Comparison of ENCODE assay signal across 22 cellular contexts in genomic region chr18:46133534-46133933, GRCh38.
"Had no signal": no experiment of that assay in that cellular context is flagged by ENCODE, and none has a peak within 500 bp of the region (broad histone marks: within the 10 kb centered on the region; RNA-seq: fewer than 3 reads in every experiment).

No MANE protein-coding gene starts in this region.

- H3K4me3 ChIP-seq: SJSA1, SK-N-MC had no signal

- H3K27me3 ChIP-seq: SJSA1 had no signal

- H3K27ac ChIP-seq: KMS-11, SJSA1, SK-N-MC had no signal

- H3K9ac ChIP-seq: KMS-11 had no signal

- DNase-seq: Kasumi-1, MV-4-11, NCI-H1048, NCI-H1105, NCI-H1417, NCI-H146, NCI-H1694 treated with DMSO at 0.1 percent for 48 hours, NCI-H1930, NCI-H2081 treated with DMSO at 0.1 percent for 48 hours, NCI-H2171, NCI-H226, NCI-H446, NCI-H510A, NCI-H524 treated with DMSO at 0.1 percent for 48 hours, NCI-H69, NCI-H774, Right ventricle myocardium superior, RPMI8226, SIG-M5 had no signal

- H3K4me2 ChIP-seq: KMS-11 had no signal

- H3K9me3 ChIP-seq: SJSA1 had no signal
